In the genomic region with DNA sequence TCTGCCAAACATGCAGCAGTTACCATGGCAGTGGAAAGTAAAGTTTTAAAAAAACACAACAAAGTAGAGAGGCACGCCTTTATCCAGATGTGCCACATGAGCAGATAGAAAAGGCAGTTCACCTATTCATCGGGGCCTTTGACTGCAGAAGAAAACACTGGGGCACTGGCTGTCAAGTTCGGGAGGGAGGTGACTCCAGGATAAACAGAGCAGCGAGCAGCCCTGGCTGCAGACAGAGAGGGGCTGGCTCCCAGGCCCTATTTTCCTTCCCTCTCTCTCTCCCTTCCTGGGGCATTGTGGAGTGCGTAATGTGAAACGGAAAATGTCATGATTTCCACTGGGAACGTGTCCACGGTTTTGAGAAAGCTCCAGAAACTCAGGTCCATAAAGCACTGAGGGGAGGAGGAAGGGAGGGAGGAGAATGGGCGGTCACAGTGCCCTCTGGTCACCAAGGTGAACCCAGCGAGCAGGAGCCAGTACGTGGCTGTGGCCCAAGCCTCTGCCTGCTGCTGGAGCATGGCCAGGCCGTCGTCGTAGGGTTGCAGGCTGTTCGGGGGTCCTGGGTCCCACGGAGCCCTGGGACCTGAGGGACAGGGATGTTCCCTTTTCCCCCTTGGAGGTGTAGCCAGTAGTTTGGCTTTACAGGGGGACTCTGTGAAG, we compare ENCODE assay signal across 8 cellular contexts.
DNase-seq lines count a peak whose midpoint lies in the region; ATAC-seq, FAIRE-seq and TF ChIP-seq lines count a peak whose summit lies in the region.

No MANE protein-coding gene starts in this region.

- POLR2A ChIA-PET in activated CD4-positive, alpha-beta T cell treated with anti-CD3 and anti-CD28 coated beads, Interleukin-2, amount 10 ng/mL, durations not matched to agents 7 days and 5 days (lab: Charles Lee) = interaction anchor here (0.6 to 1.6 kb wide), 10 partner anchors 12 to 1483 kb away, joined by 3 to 7 read pairs (median 3); a partner anchor contains a TSS

- H3K14ac ChIP-seq in neuronal stem cell (ENCODE audit: low read length) = peak overlapping the region; percentile 2

- peak overlapping the region; percentile 67 for H2AFZ ChIP-seq in neuronal stem cell (ENCODE audit: low read length)

- peak overlapping the region; percentile 1 for H3K9ac ChIP-seq in neuronal stem cell (ENCODE audit: low read depth, low read length, poor library complexity)

- H3K79me1 ChIP-seq in neuronal stem cell (ENCODE audit: low read depth, low read length) = no peaks in the 10 kb centered on the region

- TF ChIP-seq POLR2A in erythroblast (IDR thresholded peaks at IDR 0.05; ENCODE audit: low read length) (peak; percentile 63), GM12891 (IDR thresholded peaks at IDR 0.05; ENCODE audit: low read depth, low read length) (no peak; the same call in 1 of the 2 replicates)

- no peaks in the 10 kb centered on the region for H3K36me3 ChIP-seq in neuronal stem cell (replicated peaks in 1 of 2; ENCODE audit: control insufficient read depth in 2 of 2, insufficient read depth in 2 of 2, low read length in 2 of 2)

- peak overlapping the region; percentile 74 for H3K18ac ChIP-seq in neuronal stem cell (ENCODE audit: low read length)

- H3K27me3 Mint-ChIP-seq in activated CD4-positive, alpha-beta T cell treated with anti-CD3 and anti-CD28 coated beads, Interleukin-2, amount 10 ng/mL, durations not matched to agents 7 days and 5 days = no peaks in the 10 kb centered on the region

- no peak overlapping the region for H3K4ac ChIP-seq in neuronal stem cell (ENCODE audit: low read length)

- no peak overlapping the region for H2BK120ac ChIP-seq in neuronal stem cell (ENCODE audit: low read depth, low read length)

- no peak overlapping the region for H2BK12ac ChIP-seq in neuronal stem cell (ENCODE audit: low read length)

- DNase-seq in HUDEP-2 (lab: John Stamatoyannopoulos, UW; ENCODE audit: unreplicated experiment in 76 of 76) = peak in 42 of 76 experiments; percentile 23 to 87 (median 50)
- peak; percentile 28 for DNase-seq in activated CD4-positive, alpha-beta T cell treated with anti-CD3 and anti-CD28 coated beads, Interleukin-2, amount 10 ng/mL, durations not matched to agents 7 days and 5 days
- DNase-seq in erythroblast (lab: John Stamatoyannopoulos, UW) = no peak
- DNase-seq in neuronal stem cell (ENCODE audit: low spot score) = no peak
- DNase-seq in AG20443 (ENCODE audit: low spot score) = no peak
- DNase-seq in NCI-H2171 treated with DMSO at 0.1 percent for 48 hours (lab: John Stamatoyannopoulos, UW) = no peak
- no peak for DNase-seq in GM12891 (ENCODE audit: insufficient read length, low spot score)

- H3K27ac Mint-ChIP-seq in activated CD4-positive, alpha-beta T cell treated with anti-CD3 and anti-CD28 coated beads, Interleukin-2, amount 10 ng/mL, durations not matched to agents 7 days and 5 days = peak overlapping the region; percentile 95

- peak overlapping the region; percentile 72 for H2AK5ac ChIP-seq in neuronal stem cell (ENCODE audit: low read depth, low read length)

- H3K4me3 Mint-ChIP-seq in activated CD4-positive, alpha-beta T cell treated with anti-CD3 and anti-CD28 coated beads, Interleukin-2, amount 10 ng/mL, durations not matched to agents 7 days and 5 days = peak overlapping the region; percentile 60

- no peak overlapping the region for H2BK5ac ChIP-seq in neuronal stem cell (ENCODE audit: low read length)

- no peak overlapping the region for H3K23ac ChIP-seq in neuronal stem cell (ENCODE audit: low read depth, low read length, poor library complexity)

- peak overlapping the region; percentile 65 for H3K27ac ChIP-seq in neuronal stem cell (replicated peaks; ENCODE audit: low read length)

- H2BK15ac ChIP-seq in neuronal stem cell (ENCODE audit: low read length) = no peak overlapping the region

- no peak overlapping the region for H4K8ac ChIP-seq in neuronal stem cell (ENCODE audit: low read depth, low read length)

- H3K4me1 ChIP-seq in neuronal stem cell (ENCODE audit: control insufficient read depth in 2 of 2, insufficient read depth in 1 of 2, low read depth in 1 of 2, low read length in 2 of 2) = peaks cover 44 to 59% of the 10 kb centered on the region in 2 donors

- no peak overlapping the region for H4K91ac ChIP-seq in neuronal stem cell (ENCODE audit: low read depth, low read length, poor library complexity)

- no peaks in the 10 kb centered on the region for H3K9me3 ChIP-seq in neuronal stem cell (replicated peaks in 1 of 2; ENCODE audit: control insufficient read depth in 2 of 2, insufficient read depth in 1 of 2, low read depth in 1 of 2, low read length in 2 of 2)

- peak; percentile 9 for ATAC-seq in GM19455 (IDR thresholded peaks at IDR 0.05; ENCODE audit: unreplicated experiment)

- no CpG with 5 or more reads among the region's 16 CpGs for WGBS in neuronal stem cell (ENCODE audit: extremely low coverage in 2 of 2, insufficient read length in 2 of 2, insufficient replicate concordance in 1 of 2), 2 donors

- H3K9me3 Mint-ChIP-seq in activated CD4-positive, alpha-beta T cell treated with anti-CD3 and anti-CD28 coated beads, Interleukin-2, amount 10 ng/mL, durations not matched to agents 7 days and 5 days = no peaks in the 10 kb centered on the region

- H3K4me1 Mint-ChIP-seq in activated CD4-positive, alpha-beta T cell treated with anti-CD3 and anti-CD28 coated beads, Interleukin-2, amount 10 ng/mL, durations not matched to agents 7 days and 5 days = peaks cover 90% of the 10 kb centered on the region

- FAIRE-seq in GM12891 (lab: Jason Lieb, UNC) = no peak

- peaks cover 2% of the 10 kb centered on the region for H3K36me3 Mint-ChIP-seq in activated CD4-positive, alpha-beta T cell treated with anti-CD3 and anti-CD28 coated beads, Interleukin-2, amount 10 ng/mL, durations not matched to agents 7 days and 5 days (ENCODE audit: low read depth)

- no peaks in the 10 kb centered on the region for H3K27me3 ChIP-seq in neuronal stem cell (ENCODE audit: control insufficient read depth in 3 of 3, insufficient read depth in 3 of 3, low read depth in 1 of 3, low read length in 3 of 3)

- CTCF ChIA-PET in activated CD4-positive, alpha-beta T cell treated with anti-CD3 and anti-CD28 coated beads, Interleukin-2, amount 10 ng/mL, durations not matched to agents 7 days and 5 days (lab: Charles Lee) = interaction anchor here (0.7 to 2.1 kb wide), 15 partner anchors 10 to 370 kb away, joined by 3 to 7 read pairs (median 3); no protein-coding TSS in a partner anchor

- H3K4me2 ChIP-seq in neuronal stem cell (ENCODE audit: insufficient read depth, low read length, poor library complexity, severe bottlenecking) = peak overlapping the region; percentile 40

- peak overlapping the region in 1 of 2 donors; percentile 33 for H3K4me3 ChIP-seq in neuronal stem cell (ENCODE audit: low read length in 2 of 2)

TF ChIP-seq in GM12891, 5 proteins besides CTCF, POLR2A, EP300 and RAD21:
- no peak for TF ChIP-seq POU2F2 (IDR thresholded peaks at IDR 0.05; ENCODE audit: low read depth, low read length)
- TF ChIP-seq POLR2AphosphoS5 (IDR thresholded peaks at IDR 0.05; ENCODE audit: low read depth, low read length) = no peak; the same call in 1 of the 2 replicates
- TF ChIP-seq PAX5 (IDR thresholded peaks at IDR 0.05; ENCODE audit: insufficient read depth, low read length, severe bottlenecking) = no peak
- no peak for TF ChIP-seq SPI1 (IDR thresholded peaks at IDR 0.05; ENCODE audit: low read depth, low read length)
- TF ChIP-seq TAF1 (IDR thresholded peaks at IDR 0.05; ENCODE audit: low read depth, low read length) = no peak

Comparison
In these comparisons a context has a peak if more than half of its experiments do, and no peak if none do; other contexts are left out.
1. DNase-seq: peak in HUDEP-2 (42 of 76) and activated CD4-positive, alpha-beta T cell treated with anti-CD3 and anti-CD28 coated beads, Interleukin-2, amount 10 ng/mL, durations not matched to agents 7 days and 5 days (single experiment); none in erythroblast (0 of 2), neuronal stem cell (single experiment), AG20443 (single experiment), NCI-H2171 treated with DMSO at 0.1 percent for 48 hours (single experiment) and GM12891 (single experiment).